Comparison of ENCODE assay signal across 16 cellular contexts in genomic region chr16:31862761-31863160, GRCh38. TPM values are rescaled to one million over a fixed set of nuclear protein-coding genes. Genes with fewer than 3 reads are reported as not detected.
DNase-seq lines count a peak whose midpoint lies in the region; ATAC-seq and TF ChIP-seq lines count a peak whose summit lies in the region.
"Had no signal": no experiment of that assay in that cellular context is flagged by ENCODE, and none has a peak within 500 bp of the region (broad histone marks: within the 10 kb centered on the region; RNA-seq: fewer than 3 reads in every experiment).

No MANE protein-coding gene starts in this region.

- no peak overlapping the region for H3K4me3 ChIP-seq in CD8-positive, alpha-beta T cell (ENCODE audit: low read depth, low read length)
- no peak overlapping the region for H3K4me3 ChIP-seq in coronary artery
- no peak overlapping the region for H3K4me3 ChIP-seq in body of pancreas
- H3K4me3 ChIP-seq: GM12878, GM23338 had no signal

- CTCF ChIA-PET in CD4-positive, alpha-beta T cell (lab: Charles Lee) = no interaction called here
- CTCF ChIA-PET in CD8-positive, alpha-beta T cell (lab: Charles Lee) = interaction anchor here (0.9 kb wide), 1 partner anchor 402 kb away, joined by 3 read pairs; no protein-coding TSS in a partner anchor

- H3K27ac Mint-ChIP-seq in CD4-positive, alpha-beta T cell = peak overlapping the region; percentile 72
- peak overlapping the region; percentile 19 for H3K27ac Mint-ChIP-seq in CD8-positive, alpha-beta T cell
- H3K27ac Mint-ChIP-seq: GM23338, H9 had no signal

- POLR2A ChIA-PET in CD4-positive, alpha-beta T cell (lab: Charles Lee) = interaction anchor here (1.4 kb wide), 1 partner anchor 354 kb away, joined by 4 read pairs; the partner anchor contains the start of gene RUSF1
- POLR2A ChIA-PET in CD8-positive, alpha-beta T cell (lab: Charles Lee) = no interaction called here

- DNase-seq in CD4-positive, alpha-beta T cell = no peak
- no peak for DNase-seq in CD8-positive, alpha-beta T cell
- DNase-seq in myocyte (ENCODE audit: low read depth) (peak; percentile 54), coronary artery (ENCODE audit: low spot score) (no peak), HuH-7 (ENCODE audit: low spot score) (no peak), body of pancreas (no peak)
- DNase-seq: C1 segment of cervical spinal cord; CD8-positive, alpha-beta memory T cell; DMS 273 treated with DMSO at 0.1 percent for 48 hours; DMS79; EL; GDM1; H9 had no signal

- 62 to 81% methylated on average over 3 of the region's 3 CpGs for WGBS in body of pancreas, 2 donors

- intact Hi-C loops in CD4-positive, alpha-beta T cell (cut with DNase I, micrococcal nuclease) = loop anchor here (10.0 kb wide), 3 partner anchors 678 to 1018 kb away; partner anchors contain the start of genes FUS (in 2 of the 2) and SETD1A (in 1 of the 2)
- intact Hi-C loops in CD8-positive, alpha-beta T cell (cut with DNase I, micrococcal nuclease) = loop anchor here in 1 of 2 experiments (10.0 kb wide), 2 partner anchors 788 to 908 kb away; partner anchors contain the start of genes SETD1A, ZNF646 and ZNF668
- intact Hi-C loops in body of pancreas (cut with DNase I) = loop anchor here (10.0 kb wide), 1 partner anchor 878 kb away; the partner anchor contains the start of gene HSD3B7

- no peak for TF ChIP-seq POLR2A in body of pancreas (IDR thresholded peaks at IDR 0.05)

- H3K9me3 ChIP-seq in CD4-positive, alpha-beta T cell (ENCODE audit: control insufficient read depth, low read length) = no peaks in the 10 kb centered on the region
- no peaks in the 10 kb centered on the region for H3K9me3 ChIP-seq in CD8-positive, alpha-beta T cell (ENCODE audit: low read length)
- H3K9me3 ChIP-seq in body of pancreas = no peaks in the 10 kb centered on the region

- H3K9me3 Mint-ChIP-seq in CD4-positive, alpha-beta T cell = no peaks in the 10 kb centered on the region
- no peaks in the 10 kb centered on the region for H3K9me3 Mint-ChIP-seq in CD8-positive, alpha-beta T cell
- H3K9me3 Mint-ChIP-seq: CD8-positive, alpha-beta memory T cell had no signal

- H3K27ac ChIP-seq in CD4-positive, alpha-beta T cell (ENCODE audit: low read depth, low read length) = no peak overlapping the region
- H3K27ac ChIP-seq in CD8-positive, alpha-beta T cell (ENCODE audit: low read depth, low read length) = no peak overlapping the region
- H3K27ac ChIP-seq in coronary artery (no peak overlapping the region), body of pancreas (no peak overlapping the region)

- no peaks in the 10 kb centered on the region for H3K27me3 Mint-ChIP-seq in CD4-positive, alpha-beta T cell
- H3K27me3 Mint-ChIP-seq in CD8-positive, alpha-beta T cell (ENCODE audit: low read depth) = no peaks in the 10 kb centered on the region
- H3K27me3 Mint-ChIP-seq: CD8-positive, alpha-beta memory T cell had no signal

- no peaks in the 10 kb centered on the region for H3K36me3 Mint-ChIP-seq in CD4-positive, alpha-beta T cell (ENCODE audit: low read depth)
- no peaks in the 10 kb centered on the region for H3K36me3 Mint-ChIP-seq in CD8-positive, alpha-beta T cell
- H3K36me3 Mint-ChIP-seq: CD8-positive, alpha-beta memory T cell had no signal

- TF ChIP-seq CTCF in CD4-positive, alpha-beta T cell (IDR thresholded peaks at IDR 0.05) = no peak
- no peak for TF ChIP-seq CTCF in CD8-positive, alpha-beta T cell (IDR thresholded peaks at IDR 0.05)
- TF ChIP-seq CTCF in coronary artery (IDR thresholded peaks at IDR 0.05) (no peak), body of pancreas (IDR thresholded peaks at IDR 0.05) (no peak)

- peaks cover 18% of the 10 kb centered on the region for H3K4me1 ChIP-seq in CD8-positive, alpha-beta T cell (ENCODE audit: insufficient read depth, low read length)
- H3K4me1 ChIP-seq in body of pancreas = peaks cover 4% of the 10 kb centered on the region

- H3K27me3 ChIP-seq in CD4-positive, alpha-beta T cell (ENCODE audit: control insufficient read depth, insufficient read depth, low read length) = no peaks in the 10 kb centered on the region
- H3K27me3 ChIP-seq in CD8-positive, alpha-beta T cell (ENCODE audit: insufficient read depth, low read length) = no peaks in the 10 kb centered on the region
- no peaks in the 10 kb centered on the region for H3K27me3 ChIP-seq in body of pancreas

- ATAC-seq in CD4-positive, alpha-beta T cell (ENCODE audit: poor library complexity) = no peak
- no peak for ATAC-seq in CD8-positive, alpha-beta T cell
- ATAC-seq in body of pancreas = no peak
- ATAC-seq: GM12878, GM23338, HCT116 had no signal

- H3K4me1 Mint-ChIP-seq in CD4-positive, alpha-beta T cell (ENCODE audit: low read depth) = peaks cover 32% of the 10 kb centered on the region
- peaks cover 20% of the 10 kb centered on the region for H3K4me1 Mint-ChIP-seq in CD8-positive, alpha-beta T cell (ENCODE audit: low read depth)
- H3K4me1 Mint-ChIP-seq: GM23338, H9 had no signal

- no peaks in the 10 kb centered on the region for H3K36me3 ChIP-seq in CD8-positive, alpha-beta T cell (ENCODE audit: insufficient read depth, low read length)
- no peaks in the 10 kb centered on the region for H3K36me3 ChIP-seq in body of pancreas (replicated peaks in 1 of 2; ENCODE audit: insufficient read depth in 1 of 2, low read depth in 2 of 2)

- no peak overlapping the region for H3K4me3 Mint-ChIP-seq in CD4-positive, alpha-beta T cell
- H3K4me3 Mint-ChIP-seq in CD8-positive, alpha-beta T cell = no peak overlapping the region
- H3K4me3 Mint-ChIP-seq: CD8-positive, alpha-beta memory T cell; GM23338; H9 had no signal

RNA-seq across cellular contexts. Expression of gene ZNF267, which starts 10.8 kb away (rescaled TPM):
- total RNA-seq in CD4-positive, alpha-beta T cell = 10 to 100 TPM; 56.0 to 57.9 TPM
- 10 to 100 TPM; 78.6 to 80.1 TPM for total RNA-seq in CD8-positive, alpha-beta T cell
- 17.1 and 26.3 TPM in 2 replicates for total RNA-seq in myocyte
- 3.3 TPM for polyA plus RNA-seq in myocyte (2012)
- 10 to 100 TPM in 1 of 2 donors, 1 to 10 TPM in 1; 8.8 to 11.5 TPM for total RNA-seq in body of pancreas
